Comparison of ENCODE assay signal across 16 cellular contexts in the genomic region with DNA sequence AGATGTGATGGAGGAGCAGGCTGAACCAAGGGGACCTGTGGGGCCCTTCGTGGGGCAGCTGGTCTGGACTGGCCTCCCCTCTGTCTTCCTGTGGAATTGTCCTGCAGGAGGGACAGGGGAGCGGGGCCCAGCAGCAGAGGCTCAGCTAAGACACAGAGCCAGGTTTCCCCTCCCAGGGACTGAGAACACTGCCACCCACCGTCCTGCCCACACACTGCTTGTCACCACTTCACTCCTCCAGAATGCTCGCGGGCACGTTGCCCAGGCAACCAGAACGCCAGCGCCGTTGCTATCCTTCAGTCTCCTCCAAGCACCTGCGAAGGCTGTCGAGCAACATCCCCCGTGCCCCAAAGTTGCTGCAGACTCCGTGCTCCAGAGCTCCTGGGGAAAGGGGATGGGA. TPM values are rescaled to one million over a fixed set of nuclear protein-coding genes. Genes with fewer than 3 reads are reported as not detected.
DNase-seq lines count a peak whose midpoint lies in the region; ATAC-seq, FAIRE-seq and TF ChIP-seq lines count a peak whose summit lies in the region.
"Had no signal": no experiment of that assay in that cellular context is flagged by ENCODE, and none has a peak within 500 bp of the region (broad histone marks: within the 10 kb centered on the region; RNA-seq: fewer than 3 reads in every experiment).

No MANE protein-coding gene starts in this region.

- no peak for ATAC-seq in GM21717 (IDR thresholded peaks at IDR 0.05; ENCODE audit: unreplicated experiment)

- no peaks in the 10 kb centered on the region for H3K27me3 ChIP-seq in dorsolateral prefrontal cortex

- intact Hi-C loops in dorsolateral prefrontal cortex (cut with DNase I): loop anchor here (2.0 to 5.0 kb wide), 2 partner anchors 44 to 76 kb away; no protein-coding TSS in a partner anchor
- intact Hi-C loops in posterior cingulate gyrus (cut with DNase I): loop anchor here (2.0 kb wide), 1 partner anchor 44 kb away; no protein-coding TSS in a partner anchor

- DNase-seq in NCI-H2171 (lab: John Stamatoyannopoulos, UW) (peak; percentile 13), dorsolateral prefrontal cortex (peak; percentile 49 to 96 (median 90)), posterior cingulate gyrus (peak; percentile 78 to 99 (median 92)), GM12892 (ENCODE audit: insufficient read length) (no peak)
- DNase-seq in NK-92 treated with Interleukin-12 subunit alpha and Interleukin-12 subunit beta, amount 100 ng/mL, for 24 hours (lab: John Stamatoyannopoulos, UW): no peak
- DNase-seq: activated naive CD8-positive, alpha-beta T cell treated with anti-CD3 and anti-CD28 coated beads, Interleukin-2, amount 10 ng/mL, durations not matched to agents 7 days and 5 days; GF-D8; HCEC 1CT; heart right ventricle; SJCRH30 had no signal

- H3K27ac ChIP-seq in dorsolateral prefrontal cortex: peak overlapping the region in 58 of 59 donors; percentile 62 to 96 (median 86)
- H3K27ac ChIP-seq: heart right ventricle, SJCRH30 had no signal

- no peak for TF ChIP-seq POLR2A in GM12892 (IDR thresholded peaks at IDR 0.05; ENCODE audit: low read depth, low read length)

- FAIRE-seq in GM12892 (lab: Jason Lieb, UNC): no peak

- TF ChIP-seq CTCF in LNCAP (IDR thresholded peaks at IDR 0.05): 0 out of 2 replicates have a peak, but pooled peaks have one; percentile 18
- peak in 54 of 56 donors; percentile 14 to 73 (median 50) for TF ChIP-seq CTCF in dorsolateral prefrontal cortex (IDR thresholded peaks at IDR 0.05 in 54 of 56, conservative IDR thresholded peaks at IDR 0.05 in 2 of 56; ENCODE audit: low read depth in 1 of 56, partially characterized antibody in 56 of 56)

- H3K4me3 ChIP-seq in dorsolateral prefrontal cortex: peak overlapping the region in 5 of 59 donors; percentile 16 to 22 (median 18)
- H3K4me3 ChIP-seq: heart right ventricle, lung, SJCRH30, skin epidermis had no signal

RNA-seq across cellular contexts. Expression of a gene that starts 46.4 kb away (rescaled TPM):
- 10 to 100 TPM; 21.7 to 74.9 (median 55.1) TPM for total RNA-seq in dorsolateral prefrontal cortex
- polyA plus RNA-seq in GM12892 (2012; ENCODE audit: missing spikeins): not detected
- total RNA-seq: activated naive CD8-positive, alpha-beta T cell treated with anti-CD3 and anti-CD28 coated beads, Interleukin-2, amount 10 ng/mL, durations not matched to agents 7 days and 5 days; chondrocyte; SJCRH30 had no signal
- polyA plus RNA-seq: CD14-positive monocyte had no signal

Comparison
In these comparisons a context has a peak if more than half of its experiments do, and no peak if none do; other contexts are left out.
1. DNase-seq: peak in NCI-H2171 (single experiment), dorsolateral prefrontal cortex (10 of 10) and posterior cingulate gyrus (10 of 10); none in GM12892 (single experiment) and NK-92 treated with Interleukin-12 subunit alpha and Interleukin-12 subunit beta, amount 100 ng/mL, for 24 hours (single experiment).